ENCODE assay signal across 1 cellular context in the genomic region with DNA sequence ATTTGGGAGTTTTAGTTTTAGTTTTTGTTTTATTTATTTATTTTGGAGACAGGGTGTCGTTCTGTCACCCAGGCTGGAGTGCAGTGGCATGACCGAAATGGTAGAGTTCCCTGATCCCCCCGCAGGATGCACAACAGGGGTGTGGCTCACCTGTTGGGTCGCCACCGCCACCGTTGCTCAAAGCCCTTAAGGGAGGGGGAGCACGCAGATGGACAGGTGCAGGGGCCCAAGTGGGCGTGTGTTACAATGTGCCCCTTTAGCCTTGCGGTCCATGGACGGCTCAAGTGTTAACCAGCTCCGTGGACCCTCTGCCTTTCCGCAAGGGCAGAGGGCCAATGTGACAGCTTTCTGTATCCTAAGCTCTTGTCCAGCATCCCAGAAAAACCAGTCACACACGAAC.
TF ChIP-seq lines count a peak whose summit lies in the region.

No MANE protein-coding gene starts in this region.

TF ChIP-seq in K562, 482 proteins besides CTCF, POLR2A, EP300 and RAD21 (continued from another document):
- TF ChIP-seq, protein P1, sequence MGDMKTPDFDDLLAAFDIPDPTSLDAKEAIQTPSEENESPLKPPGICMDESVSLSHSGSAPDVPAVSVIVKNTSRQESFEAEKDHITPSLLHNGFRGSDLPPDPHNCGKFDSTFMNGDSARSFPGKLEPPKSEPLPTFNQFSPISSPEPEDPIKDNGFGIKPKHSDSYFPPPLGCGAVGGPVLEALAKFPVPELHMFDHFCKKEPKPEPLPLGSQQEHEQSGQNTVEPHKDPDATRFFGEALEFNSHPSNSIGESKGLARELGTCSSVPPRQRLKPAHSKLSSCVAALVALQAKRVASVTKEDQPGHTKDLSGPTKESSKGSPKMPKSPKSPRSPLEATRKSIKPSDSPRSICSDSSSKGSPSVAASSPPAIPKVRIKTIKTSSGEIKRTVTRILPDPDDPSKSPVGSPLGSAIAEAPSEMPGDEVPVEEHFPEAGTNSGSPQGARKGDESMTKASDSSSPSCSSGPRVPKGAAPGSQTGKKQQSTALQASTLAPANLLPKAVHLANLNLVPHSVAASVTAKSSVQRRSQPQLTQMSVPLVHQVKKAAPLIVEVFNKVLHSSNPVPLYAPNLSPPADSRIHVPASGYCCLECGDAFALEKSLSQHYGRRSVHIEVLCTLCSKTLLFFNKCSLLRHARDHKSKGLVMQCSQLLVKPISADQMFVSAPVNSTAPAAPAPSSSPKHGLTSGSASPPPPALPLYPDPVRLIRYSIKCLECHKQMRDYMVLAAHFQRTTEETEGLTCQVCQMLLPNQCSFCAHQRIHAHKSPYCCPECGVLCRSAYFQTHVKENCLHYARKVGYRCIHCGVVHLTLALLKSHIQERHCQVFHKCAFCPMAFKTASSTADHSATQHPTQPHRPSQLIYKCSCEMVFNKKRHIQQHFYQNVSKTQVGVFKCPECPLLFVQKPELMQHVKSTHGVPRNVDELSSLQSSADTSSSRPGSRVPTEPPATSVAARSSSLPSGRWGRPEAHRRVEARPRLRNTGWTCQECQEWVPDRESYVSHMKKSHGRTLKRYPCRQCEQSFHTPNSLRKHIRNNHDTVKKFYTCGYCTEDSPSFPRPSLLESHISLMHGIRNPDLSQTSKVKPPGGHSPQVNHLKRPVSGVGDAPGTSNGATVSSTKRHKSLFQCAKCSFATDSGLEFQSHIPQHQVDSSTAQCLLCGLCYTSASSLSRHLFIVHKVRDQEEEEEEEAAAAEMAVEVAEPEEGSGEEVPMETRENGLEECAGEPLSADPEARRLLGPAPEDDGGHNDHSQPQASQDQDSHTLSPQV (IDR thresholded peaks at IDR 0.05): no peak
- no peak for TF ChIP-seq BACH1 (tag; IDR thresholded peaks at IDR 0.05)
- TF ChIP-seq ZNF311 (CRISPR knock-in tag; IDR thresholded peaks at IDR 0.05): no peak
- TF ChIP-seq JUN (IDR thresholded peaks at IDR 0.05; ENCODE audit: borderline replicate concordance, low read depth, low read length): no peak
- no peak for TF ChIP-seq JUN (CRISPR knock-in tag; IDR thresholded peaks at IDR 0.05; ENCODE audit: borderline replicate concordance)
- TF ChIP-seq, protein P2, sequence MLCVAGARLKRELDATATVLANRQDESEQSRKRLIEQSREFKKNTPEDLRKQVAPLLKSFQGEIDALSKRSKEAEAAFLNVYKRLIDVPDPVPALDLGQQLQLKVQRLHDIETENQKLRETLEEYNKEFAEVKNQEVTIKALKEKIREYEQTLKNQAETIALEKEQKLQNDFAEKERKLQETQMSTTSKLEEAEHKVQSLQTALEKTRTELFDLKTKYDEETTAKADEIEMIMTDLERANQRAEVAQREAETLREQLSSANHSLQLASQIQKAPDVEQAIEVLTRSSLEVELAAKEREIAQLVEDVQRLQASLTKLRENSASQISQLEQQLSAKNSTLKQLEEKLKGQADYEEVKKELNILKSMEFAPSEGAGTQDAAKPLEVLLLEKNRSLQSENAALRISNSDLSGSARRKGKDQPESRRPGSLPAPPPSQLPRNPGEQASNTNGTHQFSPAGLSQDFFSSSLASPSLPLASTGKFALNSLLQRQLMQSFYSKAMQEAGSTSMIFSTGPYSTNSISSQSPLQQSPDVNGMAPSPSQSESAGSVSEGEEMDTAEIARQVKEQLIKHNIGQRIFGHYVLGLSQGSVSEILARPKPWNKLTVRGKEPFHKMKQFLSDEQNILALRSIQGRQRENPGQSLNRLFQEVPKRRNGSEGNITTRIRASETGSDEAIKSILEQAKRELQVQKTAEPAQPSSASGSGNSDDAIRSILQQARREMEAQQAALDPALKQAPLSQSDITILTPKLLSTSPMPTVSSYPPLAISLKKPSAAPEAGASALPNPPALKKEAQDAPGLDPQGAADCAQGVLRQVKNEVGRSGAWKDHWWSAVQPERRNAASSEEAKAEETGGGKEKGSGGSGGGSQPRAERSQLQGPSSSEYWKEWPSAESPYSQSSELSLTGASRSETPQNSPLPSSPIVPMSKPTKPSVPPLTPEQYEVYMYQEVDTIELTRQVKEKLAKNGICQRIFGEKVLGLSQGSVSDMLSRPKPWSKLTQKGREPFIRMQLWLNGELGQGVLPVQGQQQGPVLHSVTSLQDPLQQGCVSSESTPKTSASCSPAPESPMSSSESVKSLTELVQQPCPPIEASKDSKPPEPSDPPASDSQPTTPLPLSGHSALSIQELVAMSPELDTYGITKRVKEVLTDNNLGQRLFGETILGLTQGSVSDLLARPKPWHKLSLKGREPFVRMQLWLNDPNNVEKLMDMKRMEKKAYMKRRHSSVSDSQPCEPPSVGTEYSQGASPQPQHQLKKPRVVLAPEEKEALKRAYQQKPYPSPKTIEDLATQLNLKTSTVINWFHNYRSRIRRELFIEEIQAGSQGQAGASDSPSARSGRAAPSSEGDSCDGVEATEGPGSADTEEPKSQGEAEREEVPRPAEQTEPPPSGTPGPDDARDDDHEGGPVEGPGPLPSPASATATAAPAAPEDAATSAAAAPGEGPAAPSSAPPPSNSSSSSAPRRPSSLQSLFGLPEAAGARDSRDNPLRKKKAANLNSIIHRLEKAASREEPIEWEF (CRISPR knock-in tag; IDR thresholded peaks at IDR 0.05): no peak
- TF ChIP-seq JUNB (CRISPR knock-in tag; conservative IDR thresholded peaks at IDR 0.05): no peak
- TF ChIP-seq ZNF785 (CRISPR knock-in tag; IDR thresholded peaks at IDR 0.05): no peak
- TF ChIP-seq, protein P3, sequence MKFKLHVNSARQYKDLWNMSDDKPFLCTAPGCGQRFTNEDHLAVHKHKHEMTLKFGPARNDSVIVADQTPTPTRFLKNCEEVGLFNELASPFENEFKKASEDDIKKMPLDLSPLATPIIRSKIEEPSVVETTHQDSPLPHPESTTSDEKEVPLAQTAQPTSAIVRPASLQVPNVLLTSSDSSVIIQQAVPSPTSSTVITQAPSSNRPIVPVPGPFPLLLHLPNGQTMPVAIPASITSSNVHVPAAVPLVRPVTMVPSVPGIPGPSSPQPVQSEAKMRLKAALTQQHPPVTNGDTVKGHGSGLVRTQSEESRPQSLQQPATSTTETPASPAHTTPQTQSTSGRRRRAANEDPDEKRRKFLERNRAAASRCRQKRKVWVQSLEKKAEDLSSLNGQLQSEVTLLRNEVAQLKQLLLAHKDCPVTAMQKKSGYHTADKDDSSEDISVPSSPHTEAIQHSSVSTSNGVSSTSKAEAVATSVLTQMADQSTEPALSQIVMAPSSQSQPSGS (CRISPR knock-in tag; IDR thresholded peaks at IDR 0.05): no peak
- TF ChIP-seq TAL1 (IDR thresholded peaks at IDR 0.05): no peak
- no peak for TF ChIP-seq SREBF2 (CRISPR knock-in tag; IDR thresholded peaks at IDR 0.05)
- TF ChIP-seq, protein P4, sequence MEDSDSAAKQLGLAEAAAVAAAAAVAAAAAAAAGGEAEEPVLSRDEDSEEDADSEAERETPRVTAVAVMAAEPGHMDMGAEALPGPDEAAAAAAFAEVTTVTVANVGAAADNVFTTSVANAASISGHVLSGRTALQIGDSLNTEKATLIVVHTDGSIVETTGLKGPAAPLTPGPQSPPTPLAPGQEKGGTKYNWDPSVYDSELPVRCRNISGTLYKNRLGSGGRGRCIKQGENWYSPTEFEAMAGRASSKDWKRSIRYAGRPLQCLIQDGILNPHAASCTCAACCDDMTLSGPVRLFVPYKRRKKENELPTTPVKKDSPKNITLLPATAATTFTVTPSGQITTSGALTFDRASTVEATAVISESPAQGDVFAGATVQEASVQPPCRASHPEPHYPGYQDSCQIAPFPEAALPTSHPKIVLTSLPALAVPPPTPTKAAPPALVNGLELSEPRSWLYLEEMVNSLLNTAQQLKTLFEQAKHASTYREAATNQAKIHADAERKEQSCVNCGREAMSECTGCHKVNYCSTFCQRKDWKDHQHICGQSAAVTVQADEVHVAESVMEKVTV (CRISPR knock-in tag; IDR thresholded peaks at IDR 0.05): no peak
- TF ChIP-seq NCOA2 (IDR thresholded peaks at IDR 0.05; ENCODE audit: partially characterized antibody in 2 of 2): no peak
- TF ChIP-seq ZNF778 (CRISPR knock-in tag; IDR thresholded peaks at IDR 0.05): no peak
- no peak for TF ChIP-seq FIP1L1 (IDR thresholded peaks at IDR 0.05; ENCODE audit: low read depth, low read length, poor library complexity, severe bottlenecking)
- no peak for TF ChIP-seq TAF9B (IDR thresholded peaks at IDR 0.05; ENCODE audit: partially characterized antibody)
- TF ChIP-seq SREBF1 (IDR thresholded peaks at IDR 0.05; ENCODE audit: borderline replicate concordance, low read depth, low read length): no peak
